Comparison of ENCODE assay signal across 8 cellular contexts in the genomic region with DNA sequence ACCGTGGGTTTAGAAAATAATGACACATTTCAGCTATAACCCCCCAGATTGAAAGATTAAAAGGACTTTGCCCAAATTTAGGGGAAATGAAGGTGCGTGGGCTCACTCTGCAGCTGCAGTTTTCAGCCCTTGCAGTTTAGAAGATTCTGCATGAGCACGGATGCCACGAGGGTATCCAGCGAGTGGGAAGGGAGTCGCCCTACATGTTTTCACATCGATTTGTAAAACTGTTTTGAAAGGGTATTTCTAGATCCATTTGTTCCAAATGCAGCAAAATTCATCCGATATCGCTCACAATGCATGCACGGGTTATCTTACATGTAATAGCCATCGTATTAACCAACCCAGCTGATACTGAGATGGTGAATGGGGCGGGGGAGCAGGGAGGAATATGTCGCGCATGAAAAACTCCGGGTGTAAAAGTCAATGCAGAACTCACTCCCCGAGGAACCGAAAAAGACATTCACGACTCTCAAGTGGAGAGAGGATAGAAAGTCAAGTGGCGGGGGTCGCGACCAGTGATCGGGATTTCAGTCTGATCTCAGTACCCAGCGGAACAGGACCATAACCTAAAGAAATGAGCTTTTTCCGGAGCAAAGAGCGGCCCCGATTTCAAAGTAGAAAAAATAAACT. TPM values are rescaled to one million over a fixed set of nuclear protein-coding genes. Genes with fewer than 3 reads are reported as not detected.
DNase-seq lines count a peak whose midpoint lies in the region; ATAC-seq and TF ChIP-seq lines count a peak whose summit lies in the region.

No MANE protein-coding gene starts in this region.

- TF ChIP-seq POLR2A in stomach (IDR thresholded peaks at IDR 0.05), result no peak

- H3K4me2 ChIP-seq in BLaER1, result peak overlapping the region; percentile 89
- peak overlapping the region; percentile 87 for H3K4me2 ChIP-seq in Loucy (ENCODE audit: low read depth, low read length, poor library complexity, severe bottlenecking)

- no peaks in the 10 kb centered on the region for H3K9me2 ChIP-seq in Loucy (replicated peaks; ENCODE audit: low read depth, low read length)

- H3K9me3 ChIP-seq in BLaER1 (no peaks in the 10 kb centered on the region), Loucy (ENCODE audit: insufficient read depth, low read depth, low read length) (no peaks in the 10 kb centered on the region), stomach (no peaks in the 10 kb centered on the region)

- TF ChIP-seq CTCF in Loucy (conservative IDR thresholded peaks at IDR 0.05; ENCODE audit: low read length), result no peak
- TF ChIP-seq CTCF in stomach (IDR thresholded peaks at IDR 0.05), result no peak
- no peak for TF ChIP-seq CTCF in GM13977 (IDR thresholded peaks at IDR 0.05; ENCODE audit: extremely low read depth, insufficient read depth, missing control alignments)

- 5 to 10% (median 7%) methylated on average over 26 of the region's 26 CpGs for WGBS in stomach, 5 donors

- H3K4me3 ChIP-seq in BLaER1, result peak overlapping the region; percentile 67
- peak overlapping the region; percentile 83 for H3K4me3 ChIP-seq in Loucy (ENCODE audit: low read length, poor library complexity, severe bottlenecking)
- H3K4me3 ChIP-seq in stomach, result peak overlapping the region; percentile 60 to 72 (median 66)

- H3K27ac ChIP-seq in BLaER1, result no peak overlapping the region
- H3K27ac ChIP-seq in stomach, result peak overlapping the region in 4 of 5 donors; percentile 88 to 93 (median 90)

- peak overlapping the region; percentile 100 for H3K4me3 Mint-ChIP-seq in activated naive CD8-positive, alpha-beta T cell treated with anti-CD3 and anti-CD28 coated beads, Interleukin-2, amount 10 ng/mL, durations not matched to agents 7 days and 5 days

- intact Hi-C loops in stomach (cut with DNase I; ENCODE audit: low total_unique reads), result no loop called here

- H3K36me3 Mint-ChIP-seq in activated naive CD8-positive, alpha-beta T cell treated with anti-CD3 and anti-CD28 coated beads, Interleukin-2, amount 10 ng/mL, durations not matched to agents 7 days and 5 days, result peaks cover 1% of the 10 kb centered on the region

- no peaks in the 10 kb centered on the region for H3K36me3 ChIP-seq in BLaER1
- no peaks in the 10 kb centered on the region for H3K36me3 ChIP-seq in Loucy (ENCODE audit: insufficient read depth, low read length)
- no peaks in the 10 kb centered on the region for H3K36me3 ChIP-seq in stomach

- H3K9ac ChIP-seq in BLaER1 (no peak overlapping the region), Loucy (ENCODE audit: low read depth, low read length, poor library complexity, severe bottlenecking) (peak overlapping the region; percentile 62)

- in situ Hi-C loops in GM13977 (cut with MboI; ENCODE audit: low pct_unique_long_range_greater_than_20kb, low sequenced_read_pairs, unreplicated experiment), result no loop called here

- H3K27me3 Mint-ChIP-seq in activated naive CD8-positive, alpha-beta T cell treated with anti-CD3 and anti-CD28 coated beads, Interleukin-2, amount 10 ng/mL, durations not matched to agents 7 days and 5 days, result peaks cover 9% of the 10 kb centered on the region

- H2AFZ ChIP-seq in Loucy (ENCODE audit: low read length), result peak overlapping the region; percentile 76

- H3K79me2 ChIP-seq in Loucy (ENCODE audit: insufficient read depth, low read length), result no peaks in the 10 kb centered on the region

- POLR2A ChIA-PET in activated naive CD8-positive, alpha-beta T cell treated with anti-CD3 and anti-CD28 coated beads, Interleukin-2, amount 10 ng/mL, durations not matched to agents 7 days and 5 days (lab: Charles Lee), result interaction anchor here (0.6 to 11.7 kb wide), 22 partner anchors 9 to 516 kb away, joined by 3 to 292 read pairs (median 6); partner anchors contain the start of gene CRACR2A

- H3K27ac Mint-ChIP-seq in activated naive CD8-positive, alpha-beta T cell treated with anti-CD3 and anti-CD28 coated beads, Interleukin-2, amount 10 ng/mL, durations not matched to agents 7 days and 5 days, result peak overlapping the region; percentile 94

- no peak for DNase-seq in activated naive CD8-positive, alpha-beta T cell treated with anti-CD3 and anti-CD28 coated beads, Interleukin-2, amount 10 ng/mL, durations not matched to agents 7 days and 5 days
- DNase-seq in left kidney (ENCODE audit: low read depth, low spot score) (peak; percentile 78), stomach (no peak), mesenteric fat pad (ENCODE audit: low spot score) (no peak), AG08395 (ENCODE audit: low spot score) (no peak), GM13977 (ENCODE audit: low spot score) (no peak)

- no peak for ATAC-seq in activated naive CD8-positive, alpha-beta T cell treated with anti-CD3 and anti-CD28 coated beads, Interleukin-2, amount 10 ng/mL, durations not matched to agents 7 days and 5 days (ENCODE audit: low read depth)

- H4K20me1 ChIP-seq in BLaER1, result peaks cover 54% of the 10 kb centered on the region
- no peaks in the 10 kb centered on the region for H4K20me1 ChIP-seq in Loucy (ENCODE audit: insufficient read depth, low read length, poor library complexity, severe bottlenecking)

- peaks cover 19% of the 10 kb centered on the region for H3K4me1 Mint-ChIP-seq in activated naive CD8-positive, alpha-beta T cell treated with anti-CD3 and anti-CD28 coated beads, Interleukin-2, amount 10 ng/mL, durations not matched to agents 7 days and 5 days

- H3K4me1 ChIP-seq in BLaER1, result peaks cover 35% of the 10 kb centered on the region
- H3K4me1 ChIP-seq in Loucy (ENCODE audit: insufficient read depth, low read length, poor library complexity, severe bottlenecking), result peaks cover 34% of the 10 kb centered on the region
- H3K4me1 ChIP-seq in stomach, result peaks cover 26 to 52% (median 45%) of the 10 kb centered on the region in 4 donors

- no peaks in the 10 kb centered on the region for H3K9me3 Mint-ChIP-seq in activated naive CD8-positive, alpha-beta T cell treated with anti-CD3 and anti-CD28 coated beads, Interleukin-2, amount 10 ng/mL, durations not matched to agents 7 days and 5 days

- H3K27me3 ChIP-seq in BLaER1 (peaks cover 98% of the 10 kb centered on the region), Loucy (ENCODE audit: insufficient read depth, low read length, poor library complexity, severe bottlenecking) (peaks cover 88% of the 10 kb centered on the region), stomach (peaks cover 0 to 86% (median 52%) of the 10 kb centered on the region in 3 donors)

- no peak for TF ChIP-seq EP300 in stomach (IDR thresholded peaks at IDR 0.05)

- H3F3A ChIP-seq in Loucy (ENCODE audit: low read depth), result no peaks in the 10 kb centered on the region

RNA-seq across cellular contexts. Expression of gene CCND2, which starts 4.9 kb away (rescaled TPM):
- 100 to 1,000 TPM; 417 to 438 TPM for total RNA-seq in activated naive CD8-positive, alpha-beta T cell treated with anti-CD3 and anti-CD28 coated beads, Interleukin-2, amount 10 ng/mL, durations not matched to agents 7 days and 5 days
- total RNA-seq in stomach (10 to 100 TPM; 27.4 to 89.0 (median 49.1) TPM), mesenteric fat pad (93.0 TPM)
- polyA plus RNA-seq in stomach, result 1 to 10 TPM; 5.5 to 8.3 (median 7.0) TPM

RNA-seq across cellular contexts. Expression of gene TIGAR, which starts 52.3 kb away (rescaled TPM):
- 10 to 100 TPM in 1 of 2 experiments, 1 to 10 TPM in 1; 9.7 to 11.4 TPM for total RNA-seq in activated naive CD8-positive, alpha-beta T cell treated with anti-CD3 and anti-CD28 coated beads, Interleukin-2, amount 10 ng/mL, durations not matched to agents 7 days and 5 days
- total RNA-seq in stomach, result 100 to 1,000 TPM in 1 of 5 donors, 1 to 10 TPM in 2, under 1 TPM in 1, not detected in 1; 0.45 to 149 (median 5.1) TPM
- polyA plus RNA-seq in stomach, result 1 to 10 TPM; 2.1 to 9.2 (median 5.5) TPM
- total RNA-seq in mesenteric fat pad, result 13.8 TPM
